ENCODE assay signal across 8 cellular contexts in the genomic region with DNA sequence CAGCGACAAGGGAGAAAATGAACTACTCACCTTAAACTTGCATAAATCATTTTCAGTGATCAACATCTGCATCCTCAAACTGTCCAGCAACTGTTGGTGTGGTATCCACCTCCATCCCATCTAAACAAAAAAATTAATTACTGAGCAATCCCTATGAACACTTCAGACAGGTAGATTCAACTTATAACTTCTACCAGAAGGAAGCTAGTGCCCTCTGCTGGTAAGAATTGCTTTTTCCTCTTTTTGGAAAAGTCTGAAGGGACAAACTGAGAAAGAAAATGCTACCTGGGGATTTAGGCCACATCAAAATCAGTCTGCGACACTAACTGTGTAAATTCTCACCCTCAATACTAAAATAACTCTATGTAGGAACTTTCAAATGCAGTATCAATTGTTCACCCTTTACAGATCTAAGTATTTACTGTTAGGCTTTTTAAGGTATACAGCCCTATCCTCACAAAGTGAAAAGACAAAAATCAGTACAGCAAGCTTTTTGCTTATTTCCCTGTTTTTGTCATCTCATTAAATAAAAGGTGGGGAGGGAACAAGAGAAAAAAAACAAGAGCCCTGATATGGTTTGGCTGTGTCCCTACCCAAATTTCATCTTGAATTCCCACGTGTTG. TPM values are rescaled to one million over a fixed set of nuclear protein-coding genes. Genes with fewer than 3 reads are reported as not detected.
DNase-seq lines count a peak whose midpoint lies in the region; ATAC-seq and TF ChIP-seq lines count a peak whose summit lies in the region.

No MANE protein-coding gene starts in this region.

- no peak overlapping the region for H3K27ac Mint-ChIP-seq in MCF 10A (ENCODE audit: low read depth, unreplicated experiment)

- no peaks in the 10 kb centered on the region for H3K27me3 ChIP-seq in liver (ENCODE audit: control insufficient read depth in 4 of 4, insufficient read depth in 4 of 4, low read length in 3 of 4)

- no peaks in the 10 kb centered on the region for H3K9me3 Mint-ChIP-seq in MCF 10A (ENCODE audit: unreplicated experiment)

- H3K36me3 Mint-ChIP-seq in MCF 10A (ENCODE audit: insufficient read depth, unreplicated experiment) = peaks cover 87% of the 10 kb centered on the region

- H3K4me3 ChIP-seq in AG10803 (ENCODE audit: low read length) (no peak overlapping the region), liver (ENCODE audit: low read depth in 1 of 3, low read length in 3 of 3) (no peak overlapping the region)

- CTCF ChIA-PET in MCF 10A (lab: Yijun Ruan, JAX) = interaction anchor here (0.6 to 5.7 kb wide), 21 partner anchors 8 to 529 kb away, joined by 3 to 37 read pairs (median 3); no protein-coding TSS in a partner anchor

- intact Hi-C loops in MCF 10A (cut with micrococcal nuclease) = loop anchor here (1.0 to 5.0 kb wide), 2 partner anchors 424 to 492 kb away; a partner anchor contains a TSS

- TF ChIP-seq CTCF in AG10803 (conservative IDR thresholded peaks at IDR 0.05; ENCODE audit: low read length) (peak; percentile 82), GM12873 (IDR thresholded peaks at IDR 0.05; ENCODE audit: insufficient read depth, low read depth, low read length, missing control alignments) (peak; percentile 69), MCF 10A (IDR thresholded peaks at IDR 0.05; ENCODE audit: unreplicated experiment) (peak; percentile 62), liver (IDR thresholded peaks at IDR 0.05; ENCODE audit: low read depth, low read length, missing input control) (peak; percentile 57)

- BruUV-seq in MCF 10A (replicated peaks; lab: Mats Ljungman, UMichigan) = no TSS peak

- no peak overlapping the region for H3K9ac ChIP-seq in liver (ENCODE audit: low read depth in 1 of 2, low read length in 2 of 2)

- H3K9me3 ChIP-seq in liver (ENCODE audit: control insufficient read depth in 4 of 4, low read length in 3 of 4) = no peaks in the 10 kb centered on the region

- no peaks in the 10 kb centered on the region for H3K27me3 Mint-ChIP-seq in MCF 10A (ENCODE audit: insufficient read depth, unreplicated experiment)

- no peak overlapping the region for H3K4me3 Mint-ChIP-seq in MCF 10A (ENCODE audit: unreplicated experiment)

- no peaks in the 10 kb centered on the region for H3K4me1 Mint-ChIP-seq in MCF 10A (ENCODE audit: insufficient read depth, unreplicated experiment)

- no peaks in the 10 kb centered on the region for H3K4me1 ChIP-seq in liver (ENCODE audit: control insufficient read depth in 4 of 4, insufficient read depth in 4 of 4, low read length in 3 of 4)

- DNase-seq in AG10803 (ENCODE audit: low read depth) (peak; percentile 49), NCI-H2227 (lab: John Stamatoyannopoulos, UW; ENCODE audit: unreplicated experiment) (peak; percentile 69), MCF 10A (ENCODE audit: unreplicated experiment) (peak; percentile 58), GM19238 (ENCODE audit: insufficient read length, low spot score) (no peak)

- 92% methylated on average over 3 of the region's 3 CpGs for WGBS in liver

- TF ChIP-seq RAD21 in liver (IDR thresholded peaks at IDR 0.05) = peak; percentile 80

- peaks cover 13 to 54% (median 41%) of the 10 kb centered on the region in 4 donors for H3K36me3 ChIP-seq in liver (ENCODE audit: control insufficient read depth in 4 of 4, insufficient read depth in 3 of 4, low read depth in 1 of 4, low read length in 3 of 4)

- H3K27ac ChIP-seq in liver (ENCODE audit: low read depth in 1 of 2, low read length in 2 of 2) = no peak overlapping the region

- POLR2A ChIA-PET in MCF 10A (lab: Yijun Ruan, JAX) = interaction anchor here (0.8 to 1.2 kb wide), 4 partner anchors 12 to 424 kb away, joined by 3 to 4 read pairs (median 3); no protein-coding TSS in a partner anchor

- ATAC-seq in GM18907 (IDR thresholded peaks at IDR 0.05; ENCODE audit: unreplicated experiment) = no peak
- no peak for ATAC-seq in GM18520 (IDR thresholded peaks at IDR 0.05; ENCODE audit: unreplicated experiment)

TF ChIP-seq in liver, 16 proteins besides CTCF, POLR2A, EP300 and RAD21:
- no peak for TF ChIP-seq GABPA (IDR thresholded peaks at IDR 0.05 in 1 of 2, conservative IDR thresholded peaks at IDR 0.05 in 1 of 2)
- TF ChIP-seq, protein P1, sequence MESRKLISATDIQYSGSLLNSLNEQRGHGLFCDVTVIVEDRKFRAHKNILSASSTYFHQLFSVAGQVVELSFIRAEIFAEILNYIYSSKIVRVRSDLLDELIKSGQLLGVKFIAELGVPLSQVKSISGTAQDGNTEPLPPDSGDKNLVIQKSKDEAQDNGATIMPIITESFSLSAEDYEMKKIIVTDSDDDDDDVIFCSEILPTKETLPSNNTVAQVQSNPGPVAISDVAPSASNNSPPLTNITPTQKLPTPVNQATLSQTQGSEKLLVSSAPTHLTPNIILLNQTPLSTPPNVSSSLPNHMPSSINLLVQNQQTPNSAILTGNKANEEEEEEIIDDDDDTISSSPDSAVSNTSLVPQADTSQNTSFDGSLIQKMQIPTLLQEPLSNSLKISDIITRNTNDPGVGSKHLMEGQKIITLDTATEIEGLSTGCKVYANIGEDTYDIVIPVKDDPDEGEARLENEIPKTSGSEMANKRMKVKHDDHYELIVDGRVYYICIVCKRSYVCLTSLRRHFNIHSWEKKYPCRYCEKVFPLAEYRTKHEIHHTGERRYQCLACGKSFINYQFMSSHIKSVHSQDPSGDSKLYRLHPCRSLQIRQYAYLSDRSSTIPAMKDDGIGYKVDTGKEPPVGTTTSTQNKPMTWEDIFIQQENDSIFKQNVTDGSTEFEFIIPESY (IDR thresholded peaks at IDR 0.05) = no peak

RNA-seq across cellular contexts. Expression of a gene that starts 17.9 kb away (rescaled TPM):
- total RNA-seq in MCF 10A (2022) = 110 and 135 TPM in 2 replicates
- 10 to 100 TPM; 53.5 to 92.8 TPM for total RNA-seq in liver
- polyA plus RNA-seq in liver = 10 to 100 TPM; 40.4 to 87.5 TPM

RNA-seq across cellular contexts. Expression of a gene that starts 29.9 kb away (rescaled TPM):
- total RNA-seq in MCF 10A (2022) (0.27 TPM in 1 of 2 replicates, not detected in the other), liver (10 to 100 TPM in 1 of 2 donors, 1 to 10 TPM in 1; 9.7 to 16.6 TPM)
- 10 to 100 TPM in 1 of 2 donors, 1 to 10 TPM in 1; 4.7 to 15.2 TPM for polyA plus RNA-seq in liver
